ENCODE assay signal across 28 cellular contexts in the genomic region with DNA sequence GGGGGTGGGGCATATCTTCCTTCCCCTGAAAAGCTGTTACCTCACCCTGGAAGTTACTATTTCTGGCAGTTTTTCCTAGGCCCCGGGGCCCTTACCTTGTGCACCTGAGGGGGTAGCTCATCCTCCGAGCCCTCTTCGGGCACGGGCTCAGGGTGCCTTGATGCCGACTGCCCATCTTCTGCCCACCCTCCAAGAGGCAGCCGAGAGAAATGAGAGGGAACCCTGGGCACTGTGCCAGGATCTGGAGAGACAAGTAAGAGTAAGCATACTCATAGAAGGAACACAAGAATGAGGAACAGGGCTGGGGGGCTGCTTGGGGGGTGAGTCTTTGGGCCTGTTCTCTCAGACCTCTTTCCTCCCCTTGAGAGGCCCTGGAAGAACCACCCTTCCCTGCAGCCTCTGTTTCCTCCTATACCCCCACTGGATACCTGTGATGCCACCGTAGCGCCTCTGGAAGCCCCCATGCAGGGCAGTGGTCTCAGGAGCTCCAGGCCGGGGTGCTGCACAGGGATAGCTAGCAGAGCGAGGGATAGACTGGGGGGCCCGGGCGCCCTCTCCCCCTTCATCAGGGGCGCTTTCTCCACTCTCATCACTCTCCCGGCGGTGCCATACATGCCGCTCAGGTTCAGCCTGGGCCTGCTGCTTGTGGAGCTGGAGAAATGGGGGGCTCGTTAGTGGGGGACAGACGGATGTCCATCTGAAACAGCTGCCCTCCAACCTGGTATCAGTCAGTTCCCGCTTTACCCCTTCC.
"Had no signal": no experiment of that assay in that cellular context is flagged by ENCODE, and none has a peak within 500 bp of the region (broad histone marks: within the 10 kb centered on the region; RNA-seq: fewer than 3 reads in every experiment).

No MANE protein-coding gene starts in this region.

- H3K27ac Mint-ChIP-seq: activated CD4-positive, alpha-beta memory T cell treated with anti-CD3 and anti-CD28 coated beads for 36 hours; endodermal cell; nephron had no signal

- ATAC-seq: activated naive CD4-positive, alpha-beta T cell treated with anti-CD3 and anti-CD28 coated beads, Interleukin-2, amount 50 U/mL, for 72 hours; esophagus mucosa; heart left ventricle; left lung; mucosa of descending colon had no signal

- H3K9ac ChIP-seq: parathyroid adenoma had no signal

- H3K27ac ChIP-seq: left lung, neutrophil, parathyroid adenoma, right atrium auricular region, spleen, tibial nerve, WERI-Rb-1 had no signal

- DNase-seq: activated CD4-positive, alpha-beta memory T cell treated with anti-CD3 and anti-CD28 coated beads for 36 hours; activated CD4-positive, CD25-positive, alpha-beta regulatory T cell treated with anti-CD3 and anti-CD28 coated beads, Interleukin-2, amount 50 U/mL, for 72 hours; activated CD8-positive, alpha-beta memory T cell treated with anti-CD3 and anti-CD28 coated beads, Interleukin-2, amount 50 U/mL, for 4 hours; activated naive CD4-positive, alpha-beta T cell; activated T-cell treated with anti-CD3 and anti-CD28 coated beads, Interleukin-2, amount 50 U/mL, for 1 hour; central memory CD4-positive, alpha-beta T cell; endodermal cell; foreskin fibroblast; heart left ventricle; hypothalamus; left lung; mesendoderm; mucosa of descending colon; stimulated activated naive CD4-positive, alpha-beta T cell treated with Interleukin-2 at 50 U/mL for 16 hours; T-helper 1 cell; WERI-Rb-1 had no signal

- H3K4me3 ChIP-seq: breast epithelium, heart left ventricle, left lung, lung, mucosa of descending colon, right atrium auricular region, spleen, tibial nerve had no signal

- H3K4me3 Mint-ChIP-seq: activated CD4-positive, alpha-beta memory T cell treated with anti-CD3 and anti-CD28 coated beads for 36 hours; activated CD4-positive, alpha-beta T cell treated with anti-CD3 and anti-CD28 coated beads, Interleukin-2, amount 10 ng/mL, durations not matched to agents 24 days and 14 days; endodermal cell had no signal

- FAIRE-seq: TTC549 had no signal

- H3K9me3 Mint-ChIP-seq: activated CD4-positive, alpha-beta memory T cell treated with anti-CD3 and anti-CD28 coated beads for 36 hours; activated CD4-positive, alpha-beta T cell treated with anti-CD3 and anti-CD28 coated beads, Interleukin-2, amount 10 ng/mL, durations not matched to agents 24 days and 14 days; activated naive CD4-positive, alpha-beta T cell treated with anti-CD3 and anti-CD28 coated beads, Interleukin-2, amount 50 U/mL, for 72 hours; endodermal cell; nephron had no signal

- H3K9me3 ChIP-seq: breast epithelium, heart left ventricle, left lung, mucosa of descending colon, neutrophil, right atrium auricular region, spleen, tibial nerve had no signal

- H3K27me3 Mint-ChIP-seq: activated CD4-positive, alpha-beta memory T cell treated with anti-CD3 and anti-CD28 coated beads for 36 hours; activated CD4-positive, alpha-beta T cell treated with anti-CD3 and anti-CD28 coated beads, Interleukin-2, amount 10 ng/mL, durations not matched to agents 24 days and 14 days had no signal
